8 cellular contexts compared by ENCODE assay signal in the genomic region with DNA sequence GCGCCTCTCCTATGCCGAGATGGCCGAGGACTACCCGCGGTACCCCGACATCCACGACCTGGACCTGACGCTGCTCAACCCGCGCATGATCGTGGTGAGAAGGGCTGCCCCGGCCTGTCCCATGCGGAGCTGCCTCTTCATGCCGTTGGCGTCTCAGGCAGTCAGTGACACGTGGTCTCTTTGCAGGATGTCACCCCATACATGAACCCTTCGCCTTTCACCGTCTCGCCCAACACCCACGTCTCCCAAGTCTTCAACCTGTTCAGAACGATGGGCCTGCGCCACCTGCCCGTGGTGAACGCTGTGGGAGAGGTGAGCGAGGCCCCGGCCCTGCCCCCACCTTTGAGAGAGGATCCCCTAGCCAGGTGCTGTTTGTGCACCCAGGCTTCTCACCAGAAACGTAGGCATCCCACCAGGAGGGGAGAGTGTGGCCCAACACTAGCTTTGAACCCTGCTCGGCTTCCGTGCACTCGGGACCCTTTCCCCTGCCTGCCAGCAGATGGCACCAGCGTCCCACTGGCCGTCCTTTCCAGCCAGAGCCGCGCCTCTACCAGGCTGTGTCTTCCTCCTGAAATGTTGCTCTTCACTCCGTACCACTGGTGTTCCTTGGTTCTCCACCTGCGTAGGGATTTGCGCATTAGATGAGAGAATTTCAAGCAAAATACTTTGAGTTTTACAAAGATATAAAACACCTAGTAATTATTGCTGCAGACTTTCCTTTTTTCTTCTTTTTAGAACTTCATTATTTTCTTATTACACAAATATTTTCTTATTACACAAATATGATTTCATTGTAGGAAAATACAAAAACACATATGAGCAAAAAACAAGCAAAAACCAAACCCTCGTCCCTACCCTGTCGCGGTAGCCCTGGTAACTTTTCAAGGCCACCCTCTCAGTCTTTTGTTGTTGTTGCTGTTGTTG. TPM values are rescaled to one million over a fixed set of nuclear protein-coding genes. Genes with fewer than 3 reads are reported as not detected.
DNase-seq lines count a peak whose midpoint lies in the region; ATAC-seq and TF ChIP-seq lines count a peak whose summit lies in the region.

No MANE protein-coding gene starts in this region.

- peaks cover 94% of the 10 kb centered on the region for H3K36me3 ChIP-seq in NT2/D1 (ENCODE audit: insufficient read depth, insufficient read length, low read length)

- POLR2A ChIA-PET in CD4-positive, alpha-beta T cell (lab: Charles Lee): interaction anchor here (0.9 to 5.3 kb wide), 2 partner anchors 33 to 70 kb away, joined by 3 to 35 read pairs; partner anchors contain the start of genes CLCN6 and MTHFR

- H3K27ac ChIP-seq in CD4-positive, alpha-beta T cell (ENCODE audit: low read depth, low read length): no peak overlapping the region

- DNase-seq in CD4-positive, alpha-beta T cell: peak; percentile 55 to 82 (median 70)
- DNase-seq in NT2/D1 (ENCODE audit: low read depth, low spot score) (peak; percentile 36), endothelial cell (ENCODE audit: low spot score) (peak; percentile 81), middle frontal gyrus (ENCODE audit: extremely low spot score, low spot score) (peak; percentile 15)
- peak; percentile 38 for DNase-seq in activated CD8-positive, alpha-beta memory T cell treated with anti-CD3 and anti-CD28 coated beads, Interleukin-2, amount 50 U/mL, for 1 hour (ENCODE audit: extremely low read depth)
- peak; percentile 59 for DNase-seq in stimulated activated CD8-positive, alpha-beta memory T cell treated with anti-CD3 and anti-CD28 coated beads, Interleukin-4, amount 100 ng/mL, for 24 hours (ENCODE audit: low read depth)

- peaks cover 82% of the 10 kb centered on the region for H3K36me3 Mint-ChIP-seq in CD4-positive, alpha-beta T cell (ENCODE audit: low read depth)
- peaks cover 57% of the 10 kb centered on the region for H3K36me3 Mint-ChIP-seq in endothelial cell (ENCODE audit: low read depth, unreplicated experiment)

- intact Hi-C loops in CD4-positive, alpha-beta T cell (cut with DNase I, micrococcal nuclease): loop anchor here (1.0 to 5.0 kb wide), 9 partner anchors 56 to 394 kb away; partner anchors contain the start of genes MFN2 (in 1 of the 2) and VPS13D (in 1 of the 2)

- peak; percentile 98 for ATAC-seq in CD4-positive, alpha-beta T cell (ENCODE audit: poor library complexity)
- ATAC-seq in HG02885 (IDR thresholded peaks at IDR 0.05; ENCODE audit: poor library complexity, unreplicated experiment) (peak; percentile 48), GM18502 (IDR thresholded peaks at IDR 0.05; ENCODE audit: poor library complexity, unreplicated experiment) (no peak)

- H3K4me3 ChIP-seq in NT2/D1 (ENCODE audit: insufficient read length, low read depth): no peak overlapping the region

- no peak overlapping the region for H3K27ac Mint-ChIP-seq in CD4-positive, alpha-beta T cell
- H3K27ac Mint-ChIP-seq in endothelial cell (ENCODE audit: unreplicated experiment): peak overlapping the region; percentile 64

- peak; percentile 99 for TF ChIP-seq CTCF in CD4-positive, alpha-beta T cell (IDR thresholded peaks at IDR 0.05)
- TF ChIP-seq CTCF in endothelial cell (IDR thresholded peaks at IDR 0.05; ENCODE audit: unreplicated experiment): peak; percentile 78

- CTCF ChIA-PET in CD4-positive, alpha-beta T cell (lab: Charles Lee): interaction anchor here (0.7 to 1.4 kb wide), 3 partner anchors 33 to 72 kb away, joined by 3 to 15 read pairs (median 7); partner anchors contain the start of genes CLCN6 and MTHFR

- no peaks in the 10 kb centered on the region for H3K27me3 Mint-ChIP-seq in CD4-positive, alpha-beta T cell
- peaks cover 7% of the 10 kb centered on the region for H3K27me3 Mint-ChIP-seq in endothelial cell (ENCODE audit: unreplicated experiment)

- no peaks in the 10 kb centered on the region for H3K4me1 ChIP-seq in NT2/D1 (ENCODE audit: insufficient read depth, insufficient read length)

- peaks cover 5% of the 10 kb centered on the region for H3K4me1 Mint-ChIP-seq in CD4-positive, alpha-beta T cell (ENCODE audit: low read depth)
- peaks cover 8% of the 10 kb centered on the region for H3K4me1 Mint-ChIP-seq in endothelial cell (ENCODE audit: unreplicated experiment)

- H3K9me3 Mint-ChIP-seq in CD4-positive, alpha-beta T cell: no peaks in the 10 kb centered on the region
- no peaks in the 10 kb centered on the region for H3K9me3 Mint-ChIP-seq in endothelial cell (ENCODE audit: unreplicated experiment)

- H3K4me3 Mint-ChIP-seq in CD4-positive, alpha-beta T cell: no peak overlapping the region
- H3K4me3 Mint-ChIP-seq in endothelial cell (ENCODE audit: unreplicated experiment): peak overlapping the region; percentile 75

- no peaks in the 10 kb centered on the region for H3K9me3 ChIP-seq in CD4-positive, alpha-beta T cell (ENCODE audit: control insufficient read depth, low read length)
- H3K9me3 ChIP-seq in NT2/D1 (ENCODE audit: insufficient read depth, low read length): no peaks in the 10 kb centered on the region

- no peak overlapping the region for H3K9ac ChIP-seq in NT2/D1 (ENCODE audit: insufficient read length, low read depth)

- no peaks in the 10 kb centered on the region for H3K27me3 ChIP-seq in CD4-positive, alpha-beta T cell (ENCODE audit: control insufficient read depth, insufficient read depth, low read length)
- no peaks in the 10 kb centered on the region for H3K27me3 ChIP-seq in NT2/D1 (ENCODE audit: insufficient read depth, insufficient read length)

RNA-seq across cellular contexts. Expression of gene NPPA, which starts 9.0 kb away (rescaled TPM):
- not detected for total RNA-seq in CD4-positive, alpha-beta T cell
- not detected for total RNA-seq in endothelial cell (ENCODE audit: unreplicated experiment)

RNA-seq across cellular contexts. Expression of gene NPPB, which starts 20.1 kb away (rescaled TPM):
- not detected for total RNA-seq in CD4-positive, alpha-beta T cell
- total RNA-seq in endothelial cell (ENCODE audit: unreplicated experiment): not detected

RNA-seq across cellular contexts. Expression of gene CLCN6, which starts 32.6 kb away (rescaled TPM):
- 10 to 100 TPM; 10.9 to 11.2 TPM for total RNA-seq in CD4-positive, alpha-beta T cell
- total RNA-seq in endothelial cell (ENCODE audit: unreplicated experiment): 42.9 TPM

RNA-seq across cellular contexts. Expression of gene MTHFR, which starts 32.8 kb away (rescaled TPM):
- 10 to 100 TPM; 30.8 to 31.3 TPM for total RNA-seq in CD4-positive, alpha-beta T cell
- 27.2 TPM for total RNA-seq in endothelial cell (ENCODE audit: unreplicated experiment)

Comparison
In these comparisons a context has a peak if more than half of its experiments do, and no peak if none do; other contexts are left out.
1. DNase-seq: peak in every context shown above with its lines; median percentile 81 in endothelial cell; 70 in CD4-positive, alpha-beta T cell; 59 in stimulated activated CD8-positive, alpha-beta memory T cell treated with anti-CD3 and anti-CD28 coated beads, Interleukin-4, amount 100 ng/mL, for 24 hours; 38 in activated CD8-positive, alpha-beta memory T cell treated with anti-CD3 and anti-CD28 coated beads, Interleukin-2, amount 50 U/mL, for 1 hour; 36 in NT2/D1; 15 in middle frontal gyrus.